ENCODE assay signal across 17 cellular contexts in the genomic region with DNA sequence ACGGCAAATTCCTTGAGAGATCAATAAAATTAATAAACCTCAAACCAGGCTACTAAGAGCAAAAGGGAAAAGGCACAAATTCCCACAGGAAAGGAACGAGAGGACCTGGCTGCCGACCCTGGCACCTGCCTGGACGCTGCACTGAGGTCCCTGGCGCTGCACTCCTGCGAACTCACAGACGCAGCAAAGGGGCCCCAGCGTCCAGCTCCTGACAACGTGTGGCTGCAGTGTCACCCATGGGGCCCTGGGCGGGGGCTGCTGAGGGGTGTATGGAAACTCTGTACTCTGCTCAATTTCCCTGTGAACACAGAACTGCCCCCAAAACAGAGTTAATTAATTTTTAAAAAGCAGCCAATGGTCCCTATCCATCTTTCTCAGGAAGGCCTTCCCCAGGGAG.
DNase-seq lines count a peak whose midpoint lies in the region; ATAC-seq, FAIRE-seq and TF ChIP-seq lines count a peak whose summit lies in the region.
"Had no signal": no experiment of that assay in that cellular context is flagged by ENCODE, and none has a peak within 500 bp of the region (broad histone marks: within the 10 kb centered on the region; RNA-seq: fewer than 3 reads in every experiment).

No MANE protein-coding gene starts in this region.

- peak overlapping the region; percentile 1 for H3K27ac ChIP-seq in endothelial cell of umbilical vein (ENCODE audit: insufficient read depth, low read depth, low read length)

- no peak for DNase-seq in natural killer cell
- DNase-seq in natural killer cell treated with Interleukin-12 subunit alpha and Interleukin-12 subunit beta and Interleukin-15 and Interleukin-18, amount 100 ng/mL, for 72 hours (ENCODE audit: low spot score): no peak
- DNase-seq in endothelial cell of umbilical vein (ENCODE audit: low read depth, low spot score): no peak
- no peak for DNase-seq in sciatic nerve (ENCODE audit: low spot score)
- no peak for DNase-seq in DMS114 treated with DMSO at 0.1 percent for 48 hours (lab: John Stamatoyannopoulos, UW; ENCODE audit: unreplicated experiment)
- DNase-seq: GDM1, Karpas-422, NCI-H1436 treated with DMSO at 0.1 percent for 48 hours, NCI-H510A, OCI-M1, SK-N-SH, thyroid gland had no signal

- no peak overlapping the region for H2AFZ ChIP-seq in endothelial cell of umbilical vein (ENCODE audit: low read depth, low read length)

- H3K27me3 Mint-ChIP-seq in natural killer cell (ENCODE audit: low read depth in 2 of 2): no peaks in the 10 kb centered on the region
- H3K27me3 Mint-ChIP-seq in natural killer cell treated with Interleukin-12 subunit alpha and Interleukin-12 subunit beta and Interleukin-15 and Interleukin-18, amount 100 ng/mL, for 72 hours: no peaks in the 10 kb centered on the region
- H3K27me3 Mint-ChIP-seq: memory B cell had no signal

- dilution Hi-C loops in endothelial cell of umbilical vein (cut with MboI; ENCODE audit: extremely low pct_ligation_motif_present, low sequenced_read_pairs): no loop called here

- no TSS peak for BruUV-seq in endothelial cell of umbilical vein (replicated peaks; lab: Mats Ljungman, UMichigan)

- no peaks in the 10 kb centered on the region for H3K9me3 Mint-ChIP-seq in natural killer cell
- H3K9me3 Mint-ChIP-seq in natural killer cell treated with Interleukin-12 subunit alpha and Interleukin-12 subunit beta and Interleukin-15 and Interleukin-18, amount 100 ng/mL, for 72 hours: no peaks in the 10 kb centered on the region
- H3K9me3 Mint-ChIP-seq: memory B cell had no signal

- H3K79me2 ChIP-seq in endothelial cell of umbilical vein (ENCODE audit: control insufficient read depth, insufficient read depth, low read length): peaks cover 81% of the 10 kb centered on the region

- H3K36me3 Mint-ChIP-seq in natural killer cell: no peaks in the 10 kb centered on the region
- H3K36me3 Mint-ChIP-seq in natural killer cell treated with Interleukin-12 subunit alpha and Interleukin-12 subunit beta and Interleukin-15 and Interleukin-18, amount 100 ng/mL, for 72 hours: peaks cover 13% of the 10 kb centered on the region

- H3K4me2 ChIP-seq in endothelial cell of umbilical vein (ENCODE audit: insufficient read depth, low read length): no peak overlapping the region
- H3K4me2 ChIP-seq: SK-N-SH had no signal

- peaks cover 25% of the 10 kb centered on the region for H3K4me1 ChIP-seq in endothelial cell of umbilical vein (ENCODE audit: control insufficient read depth, extremely low read depth, insufficient read depth, low read length)

- TF ChIP-seq CTCF in natural killer cell (IDR thresholded peaks at IDR 0.05): no peak
- no peak for TF ChIP-seq CTCF in endothelial cell of umbilical vein (IDR thresholded peaks at IDR 0.05; ENCODE audit: extremely low read depth in 1 of 2, insufficient read depth in 1 of 2, low read depth in 1 of 2, low read length in 2 of 2)

- intact Hi-C loops in natural killer cell (cut with micrococcal nuclease) (no loop called here), endothelial cell of umbilical vein (cut with micrococcal nuclease) (loop anchor here (2.0 kb wide), 3 partner anchors 22 to 30 kb away; no protein-coding TSS in a partner anchor), sciatic nerve (cut with DNase I) (no loop called here)

- H3K27me3 ChIP-seq in endothelial cell of umbilical vein (ENCODE audit: control insufficient read depth in 2 of 2, insufficient read depth in 2 of 2, low read length in 2 of 2): no peaks in the 10 kb centered on the region
- H3K27me3 ChIP-seq: thyroid gland had no signal

- H3K27ac Mint-ChIP-seq in natural killer cell: peak overlapping the region in 1 of 2 donors; percentile 58
- peak overlapping the region in 1 of 2 donors; percentile 65 for H3K27ac Mint-ChIP-seq in natural killer cell treated with Interleukin-12 subunit alpha and Interleukin-12 subunit beta and Interleukin-15 and Interleukin-18, amount 100 ng/mL, for 72 hours

- H3K4me1 Mint-ChIP-seq in natural killer cell: peaks cover 50 to 69% of the 10 kb centered on the region in 2 donors
- H3K4me1 Mint-ChIP-seq in natural killer cell treated with Interleukin-12 subunit alpha and Interleukin-12 subunit beta and Interleukin-15 and Interleukin-18, amount 100 ng/mL, for 72 hours (ENCODE audit: low read depth in 2 of 2): peaks cover 27 to 29% of the 10 kb centered on the region in 2 donors

- TF ChIP-seq POLR2A in endothelial cell of umbilical vein (IDR thresholded peaks at IDR 0.05; ENCODE audit: low read depth, low read length): no peak

- CTCF ChIA-PET in endothelial cell of umbilical vein (lab: Charles Lee): interaction anchor here (1.3 to 1.9 kb wide), 2 partner anchors 22 to 34 kb away, joined by 4 to 5 read pairs; no protein-coding TSS in a partner anchor

- no peak for FAIRE-seq in endothelial cell of umbilical vein (lab: Jason Lieb, UNC)
- FAIRE-seq: TTC549 had no signal

- H4K20me1 ChIP-seq in endothelial cell of umbilical vein (replicated peaks; ENCODE audit: control insufficient read depth, extremely low read depth, insufficient read depth, low read length): no peaks in the 10 kb centered on the region

- peaks cover 0 to 7% of the 10 kb centered on the region in 2 experiments for H3K36me3 ChIP-seq in endothelial cell of umbilical vein (ENCODE audit: control insufficient read depth in 2 of 2, extremely low read depth in 1 of 2, insufficient read depth in 2 of 2, low read length in 2 of 2)
- H3K36me3 ChIP-seq: thyroid gland had no signal

- H3K4me3 Mint-ChIP-seq in natural killer cell: peak overlapping the region; percentile 13
- no peak overlapping the region for H3K4me3 Mint-ChIP-seq in natural killer cell treated with Interleukin-12 subunit alpha and Interleukin-12 subunit beta and Interleukin-15 and Interleukin-18, amount 100 ng/mL, for 72 hours
- H3K4me3 Mint-ChIP-seq: memory B cell had no signal

- no peak overlapping the region for H3K9ac ChIP-seq in endothelial cell of umbilical vein (replicated peaks; ENCODE audit: extremely low read depth, insufficient read depth, low read length)
- H3K9ac ChIP-seq: SK-N-SH had no signal

- H3K9me3 ChIP-seq in endothelial cell of umbilical vein (replicated peaks; ENCODE audit: control insufficient read depth, insufficient read depth, low read length): no peaks in the 10 kb centered on the region
- H3K9me3 ChIP-seq: SK-N-SH, thyroid gland had no signal

- POLR2A ChIA-PET in endothelial cell of umbilical vein (lab: Charles Lee): no interaction called here

- H3K9me1 ChIP-seq in endothelial cell of umbilical vein (replicated peaks; ENCODE audit: control insufficient read depth, extremely low read depth, insufficient read depth, low read length): no peaks in the 10 kb centered on the region

- ATAC-seq in natural killer cell (no peak), sciatic nerve (peak; percentile 12), GM19023 (IDR thresholded peaks at IDR 0.05; ENCODE audit: unreplicated experiment) (no peak), GM19328 (IDR thresholded peaks at IDR 0.05; ENCODE audit: unreplicated experiment) (no peak), HG02798 (IDR thresholded peaks at IDR 0.05; ENCODE audit: poor library complexity, unreplicated experiment) (no peak)
- no peak for ATAC-seq in natural killer cell treated with Interleukin-12 subunit alpha and Interleukin-12 subunit beta and Interleukin-15 and Interleukin-18, amount 100 ng/mL, for 72 hours

- H3K4me3 ChIP-seq in endothelial cell of umbilical vein (replicated peaks in 1 of 3; ENCODE audit: insufficient read depth in 1 of 3, low read depth in 1 of 3, low read length in 3 of 3): no peak overlapping the region
- H3K4me3 ChIP-seq: thyroid gland had no signal

TF ChIP-seq in endothelial cell of umbilical vein, 7 proteins besides CTCF, POLR2A, EP300 and RAD21:
- no peak for TF ChIP-seq EZH2 (IDR thresholded peaks at IDR 0.05; ENCODE audit: borderline replicate concordance, low read depth, low read length, severe bottlenecking)
- TF ChIP-seq GATA2 (IDR thresholded peaks at IDR 0.05; ENCODE audit: insufficient read depth, insufficient read length, low read depth, low read length): no peak
- TF ChIP-seq POLR2AphosphoS5 (IDR thresholded peaks at IDR 0.05; ENCODE audit: insufficient read depth, low read depth, low read length): no peak
- TF ChIP-seq, protein P1, sequence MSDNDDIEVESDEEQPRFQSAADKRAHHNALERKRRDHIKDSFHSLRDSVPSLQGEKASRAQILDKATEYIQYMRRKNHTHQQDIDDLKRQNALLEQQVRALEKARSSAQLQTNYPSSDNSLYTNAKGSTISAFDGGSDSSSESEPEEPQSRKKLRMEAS (IDR thresholded peaks at IDR 0.05; ENCODE audit: insufficient read depth, insufficient read length): no peak
- TF ChIP-seq JUN (IDR thresholded peaks at IDR 0.05; ENCODE audit: borderline replicate concordance, insufficient read depth, insufficient read length, low read depth): no peak
- no peak for TF ChIP-seq MYC (IDR thresholded peaks at IDR 0.05; ENCODE audit: low read depth, low read length)
